In the genomic region with DNA sequence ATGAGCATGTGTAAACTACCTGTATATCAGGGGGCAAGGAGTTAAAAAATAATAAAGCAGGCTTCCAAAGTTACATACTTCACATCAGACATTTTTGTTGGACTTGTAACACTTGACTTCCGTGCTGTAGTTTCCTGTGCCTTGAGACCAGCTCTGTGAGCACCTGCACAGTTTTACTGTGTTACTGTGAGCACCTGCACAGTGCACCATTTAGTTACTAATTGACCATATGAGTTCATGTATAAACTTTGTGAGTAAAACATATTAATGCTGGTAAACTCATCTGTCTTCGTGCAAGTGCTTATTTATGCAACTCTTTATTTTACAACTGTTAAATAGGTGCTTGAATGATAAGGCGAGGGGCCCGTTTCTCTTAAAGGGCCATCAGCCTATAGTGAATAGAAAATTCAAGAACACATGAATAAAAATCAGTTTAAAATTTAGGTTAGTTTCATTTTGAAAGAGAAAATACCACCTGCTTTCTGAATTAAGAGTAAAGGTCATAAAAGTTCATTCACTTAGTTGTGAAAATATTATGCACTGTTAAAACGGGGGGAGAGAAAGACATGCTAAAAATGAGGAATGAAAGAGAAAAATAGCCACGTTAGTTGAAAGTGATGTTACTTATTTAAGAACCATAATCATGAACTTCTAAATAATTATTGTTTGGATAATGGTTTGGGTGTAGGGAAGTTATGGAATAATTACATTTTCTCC, we compare ENCODE assay signal across 12 cellular contexts. TPM values are rescaled to one million over a fixed set of nuclear protein-coding genes. Genes with fewer than 3 reads are reported as not detected.
A peak's percentile ranks its signal among the peaks of the same experiment; 100 is the strongest.
DNase-seq lines count a peak whose midpoint lies in the region; ATAC-seq, FAIRE-seq and TF ChIP-seq lines count a peak whose summit lies in the region.
"Had no signal": no experiment of that assay in that cellular context is flagged by ENCODE, and none has a peak within 500 bp of the region (broad histone marks: within the 10 kb centered on the region; RNA-seq: fewer than 3 reads in every experiment).

No MANE protein-coding gene starts in this region.

- H3K4me1 ChIP-seq in left lung, result peaks cover 9 to 10% of the 10 kb centered on the region in 2 donors
- H3K4me1 ChIP-seq in BE2C, result no peaks in the 10 kb centered on the region

- H3K9me3 Mint-ChIP-seq in CD4-positive, alpha-beta T cell, result no peaks in the 10 kb centered on the region
- H3K9me3 Mint-ChIP-seq: activated T-cell treated with anti-CD3 and anti-CD28 coated beads, Interleukin-2, amount 50 U/mL, for 24 hours had no signal

- no peak for TF ChIP-seq POLR2A in GM12892 (IDR thresholded peaks at IDR 0.05; ENCODE audit: low read depth, low read length)

- H3K4me3 Mint-ChIP-seq in CD4-positive, alpha-beta T cell, result no peak overlapping the region
- H3K4me3 Mint-ChIP-seq: activated T-cell treated with anti-CD3 and anti-CD28 coated beads, Interleukin-2, amount 50 U/mL, for 24 hours; brain had no signal

- no peaks in the 10 kb centered on the region for H3K27me3 ChIP-seq in left lung
- no peaks in the 10 kb centered on the region for H3K27me3 ChIP-seq in CD4-positive, alpha-beta T cell (ENCODE audit: control insufficient read depth, insufficient read depth, low read length)
- no peaks in the 10 kb centered on the region for H3K27me3 ChIP-seq in BE2C

- no peaks in the 10 kb centered on the region for H3K27me3 Mint-ChIP-seq in CD4-positive, alpha-beta T cell
- H3K27me3 Mint-ChIP-seq: activated T-cell treated with anti-CD3 and anti-CD28 coated beads, Interleukin-2, amount 50 U/mL, for 24 hours; brain had no signal

- H3K4me3 ChIP-seq in left lung (no peak overlapping the region), BE2C (ENCODE audit: low read depth, low read length) (no peak overlapping the region)

- no peak overlapping the region for H3K27ac ChIP-seq in left lung
- no peak overlapping the region for H3K27ac ChIP-seq in CD4-positive, alpha-beta T cell (ENCODE audit: low read depth, low read length)

- intact Hi-C loops in left lung (cut with DNase I), result no loop called here
- intact Hi-C loops in CD4-positive, alpha-beta T cell (cut with DNase I, micrococcal nuclease), result no loop called here

- no peak overlapping the region for H3K27ac Mint-ChIP-seq in CD4-positive, alpha-beta T cell
- H3K27ac Mint-ChIP-seq: activated T-cell treated with anti-CD3 and anti-CD28 coated beads, Interleukin-2, amount 50 U/mL, for 24 hours had no signal

- POLR2A ChIA-PET in CD4-positive, alpha-beta T cell (lab: Charles Lee), result interaction anchor here (0.6 to 1.7 kb wide), 3 partner anchors 11 to 194 kb away, joined by 3 to 4 read pairs (median 3); no protein-coding TSS in a partner anchor

- peaks cover 39% of the 10 kb centered on the region for H3K4me1 Mint-ChIP-seq in CD4-positive, alpha-beta T cell (ENCODE audit: low read depth)

- TF ChIP-seq CTCF in left lung (IDR thresholded peaks at IDR 0.05) (no peak), BE2C (IDR thresholded peaks at IDR 0.05; ENCODE audit: low read depth, low read length) (no peak)
- no peak for TF ChIP-seq CTCF in CD4-positive, alpha-beta T cell (IDR thresholded peaks at IDR 0.05)

- FAIRE-seq in GM12892 (lab: Jason Lieb, UNC), result peak; percentile 67
- FAIRE-seq: H54 had no signal

- H3K9me3 ChIP-seq in left lung (no peaks in the 10 kb centered on the region), BE2C (no peaks in the 10 kb centered on the region)
- H3K9me3 ChIP-seq in CD4-positive, alpha-beta T cell (ENCODE audit: control insufficient read depth, low read length), result no peaks in the 10 kb centered on the region

- CTCF ChIA-PET in CD4-positive, alpha-beta T cell (lab: Charles Lee), result no interaction called here

- ATAC-seq in GM19438 (IDR thresholded peaks at IDR 0.05; ENCODE audit: low read depth, unreplicated experiment) (peak; percentile 79), HG03460 (IDR thresholded peaks at IDR 0.05; ENCODE audit: unreplicated experiment) (peak; percentile 82), left lung (peak; percentile 83)
- ATAC-seq in CD4-positive, alpha-beta T cell (ENCODE audit: poor library complexity), result no peak

- DNase-seq in GM12892 (ENCODE audit: insufficient read length) (no peak), left lung (no peak), COLO829 (ENCODE audit: low spot score) (no peak), BE2C (no peak)
- no peak for DNase-seq in CD4-positive, alpha-beta T cell
- DNase-seq: activated T-cell treated with anti-CD3 and anti-CD28 coated beads, Interleukin-2, amount 50 U/mL, for 24 hours; NCI-H226; substantia nigra had no signal

- peaks cover 0 to 24% of the 10 kb centered on the region in 2 donors for H3K36me3 ChIP-seq in left lung
- H3K36me3 ChIP-seq in BE2C, result peaks cover 11% of the 10 kb centered on the region

- peaks cover 56% of the 10 kb centered on the region for H3K36me3 Mint-ChIP-seq in CD4-positive, alpha-beta T cell (ENCODE audit: low read depth)

RNA-seq across cellular contexts. Expression of a gene that starts 42.4 kb away (rescaled TPM):
- 30.4 TPM for polyA plus RNA-seq in GM12892 (2012; ENCODE audit: missing spikeins)
- 10 to 100 TPM; 83.3 to 86.0 TPM for total RNA-seq in left lung
- 10 to 100 TPM; 70.4 to 74.8 TPM for total RNA-seq in CD4-positive, alpha-beta T cell
- polyA plus RNA-seq in BE2C (2012; ENCODE audit: insufficient read depth, insufficient read length, low read depth), result 21.8 TPM
